19 cellular contexts compared by ENCODE assay signal in genomic region chr17:62701706-62702085, GRCh38.
DNase-seq lines count a peak whose midpoint lies in the region; ATAC-seq, FAIRE-seq and TF ChIP-seq lines count a peak whose summit lies in the region.
"Had no signal": no experiment of that assay in that cellular context is flagged by ENCODE, and none has a peak within 500 bp of the region (broad histone marks: within the 10 kb centered on the region; RNA-seq: fewer than 3 reads in every experiment).

No MANE protein-coding gene starts in this region.

- H3K4me1 ChIP-seq in left ventricle myocardium inferior (peaks cover 33% of the 10 kb centered on the region), Panc1 (ENCODE audit: control insufficient read depth, insufficient read depth, low read length) (peaks cover 29% of the 10 kb centered on the region), kidney (ENCODE audit: control insufficient read depth in 1 of 2, insufficient read depth in 1 of 2, low read depth in 1 of 2, low read length in 2 of 2) (peaks cover 0 to 10% of the 10 kb centered on the region in 2 donors), spleen (peaks cover 4 to 48% (median 22%) of the 10 kb centered on the region in 6 donors)

- H3K27me3 ChIP-seq in left ventricle myocardium inferior (ENCODE audit: low read depth) = peaks cover 31% of the 10 kb centered on the region
- H3K27me3 ChIP-seq in Panc1 (ENCODE audit: control insufficient read depth, insufficient read depth, low read length) = no peaks in the 10 kb centered on the region
- peaks cover 0 to 71% (median 0%) of the 10 kb centered on the region in 7 donors for H3K27me3 ChIP-seq in spleen (replicated peaks in 1 of 7)

- H3K27ac Mint-ChIP-seq in osteocyte (ENCODE audit: unreplicated experiment) = no peak overlapping the region

- no peaks in the 10 kb centered on the region for H3K36me3 Mint-ChIP-seq in osteocyte (ENCODE audit: unreplicated experiment)

- H3K36me3 ChIP-seq in left ventricle myocardium inferior = no peaks in the 10 kb centered on the region
- no peaks in the 10 kb centered on the region for H3K36me3 ChIP-seq in Panc1 (ENCODE audit: control insufficient read depth, insufficient read depth, low read length)
- H3K36me3 ChIP-seq in kidney (ENCODE audit: control insufficient read depth in 1 of 2, insufficient read depth in 2 of 2, low read length in 2 of 2) = no peaks in the 10 kb centered on the region
- H3K36me3 ChIP-seq in spleen = no peaks in the 10 kb centered on the region
- H3K36me3 ChIP-seq: HAP-1 had no signal

- no peaks in the 10 kb centered on the region for H3K9me3 Mint-ChIP-seq in osteocyte (ENCODE audit: unreplicated experiment)

- DNase-seq in Right ventricle myocardium superior (peak; percentile 19), left ventricle myocardium inferior (no peak), Panc1 (ENCODE audit: low read depth, low spot score) (no peak), kidney (peak; percentile 38), spleen (peak; percentile 47), dermis blood vessel endothelial cell (no peak), osteocyte (ENCODE audit: extremely low spot score, unreplicated experiment) (no peak)
- DNase-seq: Caco-2, DMS153, KG1, NCI-H1092, NCI-H146, NCI-H2081 treated with DMSO at 0.1 percent for 48 hours, NCI-H510A had no signal

- H3K27me3 Mint-ChIP-seq in osteocyte (ENCODE audit: unreplicated experiment) = no peaks in the 10 kb centered on the region

- no peak for ATAC-seq in Right ventricle myocardium superior (ENCODE audit: poor library complexity)
- ATAC-seq in Panc1 = no peak
- ATAC-seq in HG03139 (IDR thresholded peaks at IDR 0.05; ENCODE audit: unreplicated experiment) = no peak

- WGBS in spleen, 5 donors = 79 to 88% (median 85%) methylated on average over 8 of the region's 8 CpGs

- no peak for FAIRE-seq in kidney (lab: Jason Lieb, UNC)
- FAIRE-seq: A204.1, RCC 7860 had no signal

- CTCF ChIA-PET in Panc1 (lab: Charles Lee) = no interaction called here

- H3K4me3 ChIP-seq in left ventricle myocardium inferior (no peak overlapping the region), Panc1 (ENCODE audit: low read depth in 2 of 2, low read length in 2 of 2) (no peak overlapping the region), kidney (ENCODE audit: low read length in 2 of 2) (no peak overlapping the region), spleen (no peak overlapping the region)
- H3K4me3 ChIP-seq: HAP-1 had no signal

- BruUV-seq in Panc1 (replicated peaks; lab: Mats Ljungman, UMichigan) = no TSS peak

- no peaks in the 10 kb centered on the region for H3K9me3 ChIP-seq in left ventricle myocardium inferior (replicated peaks)
- H3K9me3 ChIP-seq in Panc1 (ENCODE audit: control insufficient read depth, insufficient read depth, low read depth, low read length) = no peaks in the 10 kb centered on the region
- no peaks in the 10 kb centered on the region for H3K9me3 ChIP-seq in kidney (ENCODE audit: control insufficient read depth in 1 of 2, low read length in 2 of 2)
- H3K9me3 ChIP-seq in spleen = no peaks in the 10 kb centered on the region
- H3K9me3 ChIP-seq: Caco-2, HAP-1 had no signal

- intact Hi-C loops in Right ventricle myocardium superior (cut with DNase I) (loop anchor here (5.0 to 10.0 kb wide), 2 partner anchors 266 to 703 kb away; partner anchors contain the start of gene TANC2), left ventricle myocardium inferior (cut with micrococcal nuclease) (no loop called here), Panc1 (cut with micrococcal nuclease; ENCODE audit: unreplicated experiment) (loop anchor here (10.0 kb wide), 1 partner anchor 703 kb away; no protein-coding TSS in a partner anchor), kidney (cut with DNase I) (loop anchor here (10.0 kb wide), 1 partner anchor 263 kb away; the partner anchor contains the start of gene TANC2), spleen (cut with DNase I; ENCODE audit: low total_unique reads) (loop anchor here (2.0 to 5.0 kb wide), 2 partner anchors 269 to 706 kb away; no protein-coding TSS in a partner anchor)

- no peak overlapping the region for H3K27ac ChIP-seq in left ventricle myocardium inferior (replicated peaks)
- peak overlapping the region; percentile 30; the same call in 1 of the 2 replicates for H3K27ac ChIP-seq in Panc1 (ENCODE audit: low read length)
- H3K27ac ChIP-seq in kidney (ENCODE audit: low read depth in 2 of 2, low read length in 2 of 2) = no peak overlapping the region
- no peak overlapping the region for H3K27ac ChIP-seq in spleen
- H3K27ac ChIP-seq: HL-60 had no signal

- peaks cover 34% of the 10 kb centered on the region for H3K4me1 Mint-ChIP-seq in osteocyte (ENCODE audit: unreplicated experiment)

- POLR2A ChIA-PET in Panc1 (lab: Charles Lee) = no interaction called here

- no peak for TF ChIP-seq POLR2A in spleen (IDR thresholded peaks at IDR 0.05)

- TF ChIP-seq CTCF in left ventricle myocardium inferior (IDR thresholded peaks at IDR 0.05; ENCODE audit: borderline replicate concordance) (no peak), Panc1 (IDR thresholded peaks at IDR 0.05) (no peak), kidney (IDR thresholded peaks at IDR 0.05; ENCODE audit: borderline replicate concordance, extremely low read depth, insufficient read depth) (no peak), spleen (IDR thresholded peaks at IDR 0.05 in 8 of 11, conservative IDR thresholded peaks at IDR 0.05 in 3 of 11) (no peak), osteocyte (IDR thresholded peaks at IDR 0.05) (no peak)

- in situ Hi-C loops in Panc1 (cut with HindIII; ENCODE audit: low pct_unique_long_range_greater_than_20kb, low sequenced_read_pairs) = no loop called here

- H3K4me3 Mint-ChIP-seq in osteocyte (ENCODE audit: unreplicated experiment) = no peak overlapping the region

- H3K9ac ChIP-seq in kidney (ENCODE audit: low read length in 2 of 2) = no peak overlapping the region

Comparison
In these comparisons a context has a peak if more than half of its experiments do, and no peak if none do; other contexts are left out.
1. DNase-seq: peak in Right ventricle myocardium superior (single experiment), kidney (single experiment) and spleen (single experiment); none in left ventricle myocardium inferior (single experiment), Panc1 (single experiment), dermis blood vessel endothelial cell (single experiment) and osteocyte (single experiment).